7 cellular contexts compared by ENCODE assay signal in the genomic region with DNA sequence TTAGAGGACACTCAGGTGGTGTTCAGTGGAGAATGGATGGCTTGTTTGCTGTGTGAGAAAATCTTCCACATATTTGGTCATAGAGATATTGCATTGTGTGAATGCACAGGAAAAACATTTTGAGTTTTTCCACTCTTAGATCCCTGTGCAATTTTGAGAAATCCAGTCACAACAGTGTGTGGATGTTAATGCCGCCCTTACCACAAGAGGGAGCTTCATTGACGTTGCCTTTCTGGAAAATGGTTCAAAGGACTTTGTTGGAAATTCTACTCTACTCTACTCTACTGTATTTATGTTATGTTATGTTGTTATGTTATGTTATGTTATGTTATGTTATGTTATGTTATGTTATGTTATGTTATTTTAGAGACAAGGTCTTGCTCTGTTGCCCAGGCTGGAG. TPM values are rescaled to one million over a fixed set of nuclear protein-coding genes. Genes with fewer than 3 reads are reported as not detected.
DNase-seq lines count a peak whose midpoint lies in the region; ATAC-seq, FAIRE-seq and TF ChIP-seq lines count a peak whose summit lies in the region.

No MANE protein-coding gene starts in this region.

- peaks cover 17% of the 10 kb centered on the region for H3K36me3 ChIP-seq in endodermal cell (ENCODE audit: control insufficient read depth, insufficient read depth, low read length)
- H3K36me3 ChIP-seq in pancreas: no peaks in the 10 kb centered on the region

- 71% methylated on average over 1 of the region's 2 CpGs; no CpG with 5 or more reads in 1 of the 2 experiments for WGBS in endodermal cell (ENCODE audit: insufficient coverage in 1 of 2, insufficient read length in 1 of 2), 2 experiments
- WGBS in pancreas, 2 donors: 16 to 27% methylated on average over 2 of the region's 2 CpGs

- peaks cover 49% of the 10 kb centered on the region for H3K9me3 Mint-ChIP-seq in endodermal cell

- no peaks in the 10 kb centered on the region for H3K4me1 ChIP-seq in endodermal cell (ENCODE audit: control insufficient read depth, insufficient read depth, low read length)
- H3K4me1 ChIP-seq in pancreas: no peaks in the 10 kb centered on the region

- peak; percentile 50 for DNase-seq in GM03348 (ENCODE audit: low spot score)
- DNase-seq in LoVo (ENCODE audit: low spot score): peak; percentile 2
- peak; percentile 53 for DNase-seq in endodermal cell
- DNase-seq in pancreas: peak in 1 of 6 donors; percentile 22
- no peak for DNase-seq in SIG-M5 treated with dmso at 0.1 percent for 504 hours (lab: John Stamatoyannopoulos, UW; ENCODE audit: unreplicated experiment)
- no peak for DNase-seq in NCI-H1092 (lab: John Stamatoyannopoulos, UW)
- no peak for DNase-seq in HCEC 1CT

- H3K4me3 ChIP-seq in endodermal cell (ENCODE audit: low read length): no peak overlapping the region
- no peak overlapping the region for H3K4me3 ChIP-seq in pancreas

- intact Hi-C loops in pancreas (cut with DNase I): no loop called here

- H3K9me3 ChIP-seq in endodermal cell (ENCODE audit: control insufficient read depth, low read length) (peaks cover 23% of the 10 kb centered on the region), pancreas (no peaks in the 10 kb centered on the region)

- H3K27me3 ChIP-seq in endodermal cell (ENCODE audit: control insufficient read depth, insufficient read depth, low read length, poor library complexity, severe bottlenecking): no peaks in the 10 kb centered on the region
- no peaks in the 10 kb centered on the region for H3K27me3 ChIP-seq in pancreas

- H3K27ac ChIP-seq in endodermal cell (ENCODE audit: low read depth, low read length) (no peak overlapping the region), pancreas (no peak overlapping the region)

- ATAC-seq in pancreas: peak; percentile 38 to 72 (median 52)

- peak; percentile 77 for TF ChIP-seq CTCF in endodermal cell (conservative IDR thresholded peaks at IDR 0.05)
- peak; percentile 21 to 50 (median 30) for TF ChIP-seq CTCF in pancreas (IDR thresholded peaks at IDR 0.05)

- no peak overlapping the region for H3K4me3 Mint-ChIP-seq in endodermal cell

- H3K27me3 Mint-ChIP-seq in endodermal cell (ENCODE audit: insufficient read depth): no peaks in the 10 kb centered on the region

- peaks cover 30% of the 10 kb centered on the region for H3K36me3 Mint-ChIP-seq in endodermal cell (ENCODE audit: low read depth)

- H3K4me1 Mint-ChIP-seq in endodermal cell: no peaks in the 10 kb centered on the region

- H3K9ac ChIP-seq in endodermal cell (ENCODE audit: extremely low read depth, low read length, poor library complexity, severe bottlenecking): no peak overlapping the region

- no peak overlapping the region for H3K27ac Mint-ChIP-seq in endodermal cell

- FAIRE-seq in pancreas (lab: Jason Lieb, UNC): no peak

RNA-seq across cellular contexts. Expression of gene ZNF20, which starts 13.4 kb away (rescaled TPM):
- total RNA-seq in endodermal cell (10 to 100 TPM; 10.2 to 10.6 TPM), pancreas (1 to 10 TPM in 3 of 6 donors, under 1 TPM in 3; 0.63 to 3.3 (median 1.4) TPM)
- polyA plus RNA-seq in endodermal cell (2013, experiment 1 of 2): 8.0 TPM
- 6.6 TPM for polyA plus RNA-seq in endodermal cell (2013, experiment 2 of 2)
- polyA plus RNA-seq in pancreas: 1 to 10 TPM; 2.2 to 2.8 TPM

RNA-seq across cellular contexts. Expression of gene ZNF625, which starts 29.8 kb away (rescaled TPM):
- total RNA-seq in endodermal cell (10 to 100 TPM; 30.2 to 40.0 TPM), pancreas (1 to 10 TPM; 1.9 to 4.3 (median 2.7) TPM)
- polyA plus RNA-seq in endodermal cell (2013, experiment 1 of 2): 8.7 TPM
- 10.4 TPM for polyA plus RNA-seq in endodermal cell (2013, experiment 2 of 2)
- polyA plus RNA-seq in pancreas: 1 to 10 TPM; 1.3 to 1.4 TPM

RNA-seq across cellular contexts. Expression of gene ZNF136, which starts 36.2 kb away (rescaled TPM):
- total RNA-seq in endodermal cell (10 to 100 TPM in 1 of 2 donors, 1 to 10 TPM in 1; 9.2 to 16.2 TPM), pancreas (1 to 10 TPM; 2.1 to 5.8 (median 4.9) TPM)
- 7.4 TPM for polyA plus RNA-seq in endodermal cell (2013, experiment 1 of 2)
- polyA plus RNA-seq in endodermal cell (2013, experiment 2 of 2): 8.5 TPM
- polyA plus RNA-seq in pancreas: 1 to 10 TPM; 2.0 to 4.5 TPM

Comparison
In these comparisons a context has a peak if more than half of its experiments do, and no peak if none do; other contexts are left out.
1. DNase-seq: peak in GM03348 (single experiment), LoVo (single experiment) and endodermal cell (single experiment); none in SIG-M5 treated with dmso at 0.1 percent for 504 hours (single experiment), NCI-H1092 (single experiment) and HCEC 1CT (single experiment).
2. RNA of gene ZNF625, which starts 29.8 kb away (total RNA-seq): 30.2 to 40.0 TPM in endodermal cell; 1.9 to 4.3 TPM in pancreas; every median in the first group is over 4 times any median in the second.